Comparison of ENCODE assay signal across 24 cellular contexts in the genomic region with DNA sequence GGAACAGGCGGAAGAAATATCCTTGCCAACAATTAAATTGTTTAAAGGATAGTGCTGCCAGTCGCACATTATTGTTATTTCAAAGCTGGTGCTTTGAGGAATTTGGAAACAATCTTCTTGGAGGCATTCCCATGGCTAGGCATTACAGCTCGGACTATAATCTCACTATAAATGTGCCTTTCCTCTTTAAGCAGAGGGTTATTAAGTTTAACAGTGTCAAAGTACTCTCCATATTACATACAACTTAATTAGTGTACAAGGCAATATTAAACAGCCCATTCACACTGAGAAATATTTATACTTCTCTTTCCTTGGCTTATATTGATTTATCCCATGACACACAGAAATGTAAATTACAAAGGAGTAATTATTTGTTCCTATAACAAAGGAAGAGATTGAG. TPM values are rescaled to one million over a fixed set of nuclear protein-coding genes. Genes with fewer than 3 reads are reported as not detected.
DNase-seq lines count a peak whose midpoint lies in the region; ATAC-seq, FAIRE-seq and TF ChIP-seq lines count a peak whose summit lies in the region.
"Had no signal": no experiment of that assay in that cellular context is flagged by ENCODE, and none has a peak within 500 bp of the region (broad histone marks: within the 10 kb centered on the region; RNA-seq: fewer than 3 reads in every experiment).

No MANE protein-coding gene starts in this region.

- no peaks in the 10 kb centered on the region for H3K79me2 ChIP-seq in hepatocyte

- H4K20me1 ChIP-seq in hepatocyte (ENCODE audit: insufficient read depth, poor library complexity, severe bottlenecking), result no peaks in the 10 kb centered on the region

- H2AFZ ChIP-seq in hepatocyte, result no peak overlapping the region
- H2AFZ ChIP-seq: GM23248 had no signal

- H3K27me3 ChIP-seq in hepatocyte, result no peaks in the 10 kb centered on the region
- H3K27me3 ChIP-seq in pancreas, result no peaks in the 10 kb centered on the region
- H3K27me3 ChIP-seq in transverse colon, result no peaks in the 10 kb centered on the region
- H3K27me3 ChIP-seq in lower lobe of right lung (ENCODE audit: low read depth), result no peaks in the 10 kb centered on the region

- peaks cover 28% of the 10 kb centered on the region for H3K4me1 ChIP-seq in hepatocyte (ENCODE audit: insufficient read depth)
- no peaks in the 10 kb centered on the region for H3K4me1 ChIP-seq in pancreas
- H3K4me1 ChIP-seq in transverse colon, result peaks cover 6 to 25% (median 7%) of the 10 kb centered on the region in 4 donors
- H3K4me1 ChIP-seq in lower lobe of right lung, result no peaks in the 10 kb centered on the region

- FAIRE-seq in pancreas (lab: Jason Lieb, UNC), result peak; percentile 68
- FAIRE-seq: GM12891, GM18507, H1 had no signal

- ATAC-seq in pancreas (no peak), GM19452 (IDR thresholded peaks at IDR 0.05; ENCODE audit: unreplicated experiment) (no peak), lower lobe of right lung (no peak)
- ATAC-seq: HCT116 had no signal

- WGBS in hepatocyte (ENCODE audit: low lambda C conversion rate, missing lambda C conversion rate), result 75% methylated on average over 3 of the region's 3 CpGs
- 78 to 82% methylated on average over 3 of the region's 3 CpGs for WGBS in pancreas, 2 donors
- WGBS in transverse colon (ENCODE audit: low coverage in 1 of 2), 2 donors, result 20 to 27% methylated on average over 2 to 3 of the region's 3 CpGs

- no peak overlapping the region for H3K4me3 ChIP-seq in hepatocyte
- H3K4me3 ChIP-seq in pancreas, result no peak overlapping the region
- no peak overlapping the region for H3K4me3 ChIP-seq in transverse colon
- no peak overlapping the region for H3K4me3 ChIP-seq in lower lobe of right lung
- H3K4me3 ChIP-seq: GM23248 had no signal

- H3K9me2 ChIP-seq in hepatocyte (replicated peaks; ENCODE audit: insufficient read depth), result no peaks in the 10 kb centered on the region

- DNase-seq in hepatocyte (ENCODE audit: low spot score) (no peak), pancreas (no peak), transverse colon (no peak), dermis blood vessel endothelial cell (no peak), lower lobe of right lung (no peak)
- DNase-seq: C1 segment of cervical spinal cord; Calu3; CD4-positive, alpha-beta memory T cell; COR-L47; DMS53; DMS79 treated with DMSO at 0.1 percent for 48 hours; GF-D8; GM23248; H9 had no signal

- intact Hi-C loops in pancreas (cut with DNase I) (no loop called here), transverse colon (cut with DNase I; ENCODE audit: low total_unique reads) (no loop called here), lower lobe of right lung (cut with DNase I) (no loop called here)

- H3K36me3 ChIP-seq in hepatocyte (replicated peaks; ENCODE audit: insufficient read depth, low read depth) (no peaks in the 10 kb centered on the region), pancreas (no peaks in the 10 kb centered on the region), transverse colon (no peaks in the 10 kb centered on the region), lower lobe of right lung (no peaks in the 10 kb centered on the region)

- TF ChIP-seq CTCF in hepatocyte (IDR thresholded peaks at IDR 0.05; ENCODE audit: poor library complexity) (no peak), pancreas (IDR thresholded peaks at IDR 0.05) (no peak), transverse colon (IDR thresholded peaks at IDR 0.05) (no peak), lower lobe of right lung (IDR thresholded peaks at IDR 0.05) (no peak)

- TF ChIP-seq POLR2A in transverse colon (IDR thresholded peaks at IDR 0.05), result no peak

- in situ Hi-C loops in transverse colon (cut with MboI; ENCODE audit: low pct_ligation_motif_present in 1 of 4, low pct_unique_long_range_greater_than_20kb in 1 of 4, low sequenced_read_pairs in 3 of 4), result no loop called here

- H3K9me3 ChIP-seq in hepatocyte (ENCODE audit: low read depth), result no peaks in the 10 kb centered on the region
- H3K9me3 ChIP-seq in pancreas, result no peaks in the 10 kb centered on the region
- no peaks in the 10 kb centered on the region for H3K9me3 ChIP-seq in transverse colon
- H3K9me3 ChIP-seq in lower lobe of right lung, result no peaks in the 10 kb centered on the region

- H3K27ac ChIP-seq in hepatocyte (peak overlapping the region; percentile 71), pancreas (no peak overlapping the region), transverse colon (peak overlapping the region in 3 of 4 donors; percentile 1 to 9 (median 9)), lower lobe of right lung (no peak overlapping the region)
- H3K27ac ChIP-seq: GM23248 had no signal

- no peak for TF ChIP-seq EP300 in transverse colon (IDR thresholded peaks at IDR 0.05; ENCODE audit: low read depth)

- no peak overlapping the region for H3K4me2 ChIP-seq in hepatocyte

RNA-seq across cellular contexts. Expression of gene FAM3D, which starts 54.0 kb away (rescaled TPM):
- total RNA-seq in hepatocyte (0.60 and 4.5 TPM in 2 replicates), pancreas (under 1 TPM; 0.32 to 0.73 (median 0.58) TPM), transverse colon (100 to 1,000 TPM; 243 to 431 (median 364) TPM), dermis blood vessel endothelial cell (0.51 TPM in 1 of 2 replicates, not detected in the other), lower lobe of right lung (5.8 TPM)
- polyA plus RNA-seq in hepatocyte (3.7 and 4.3 TPM in 2 replicates), pancreas (1 to 10 TPM in 1 of 2 donors, under 1 TPM in 1; 0.68 to 2.1 TPM)
- total RNA-seq: A172; A673; CD4-positive, alpha-beta memory T cell; Daoy; G401; GM23248; H1; H9 had no signal
- polyA plus RNA-seq: BJ; CD4-positive, alpha-beta memory T cell; GM23248; H1 had no signal

Comparison
In these comparisons a context has a peak if more than half of its experiments do, and no peak if none do; other contexts are left out.
1. H3K27ac ChIP-seq: peak in hepatocyte (single experiment) and transverse colon (3 of 4); none in pancreas (0 of 4) and lower lobe of right lung (single experiment).
2. RNA of gene FAM3D, which starts 54.0 kb away (total RNA-seq): 243 to 431 TPM in transverse colon; 5.8 TPM in lower lobe of right lung (single experiment), 0.60 to 4.5 TPM in hepatocyte, 0.32 to 0.73 TPM in pancreas and 0.51 TPM in dermis blood vessel endothelial cell; every median in the first group is over 10 times any median in the second.